Comparison of ENCODE assay signal across 9 cellular contexts in the genomic region with DNA sequence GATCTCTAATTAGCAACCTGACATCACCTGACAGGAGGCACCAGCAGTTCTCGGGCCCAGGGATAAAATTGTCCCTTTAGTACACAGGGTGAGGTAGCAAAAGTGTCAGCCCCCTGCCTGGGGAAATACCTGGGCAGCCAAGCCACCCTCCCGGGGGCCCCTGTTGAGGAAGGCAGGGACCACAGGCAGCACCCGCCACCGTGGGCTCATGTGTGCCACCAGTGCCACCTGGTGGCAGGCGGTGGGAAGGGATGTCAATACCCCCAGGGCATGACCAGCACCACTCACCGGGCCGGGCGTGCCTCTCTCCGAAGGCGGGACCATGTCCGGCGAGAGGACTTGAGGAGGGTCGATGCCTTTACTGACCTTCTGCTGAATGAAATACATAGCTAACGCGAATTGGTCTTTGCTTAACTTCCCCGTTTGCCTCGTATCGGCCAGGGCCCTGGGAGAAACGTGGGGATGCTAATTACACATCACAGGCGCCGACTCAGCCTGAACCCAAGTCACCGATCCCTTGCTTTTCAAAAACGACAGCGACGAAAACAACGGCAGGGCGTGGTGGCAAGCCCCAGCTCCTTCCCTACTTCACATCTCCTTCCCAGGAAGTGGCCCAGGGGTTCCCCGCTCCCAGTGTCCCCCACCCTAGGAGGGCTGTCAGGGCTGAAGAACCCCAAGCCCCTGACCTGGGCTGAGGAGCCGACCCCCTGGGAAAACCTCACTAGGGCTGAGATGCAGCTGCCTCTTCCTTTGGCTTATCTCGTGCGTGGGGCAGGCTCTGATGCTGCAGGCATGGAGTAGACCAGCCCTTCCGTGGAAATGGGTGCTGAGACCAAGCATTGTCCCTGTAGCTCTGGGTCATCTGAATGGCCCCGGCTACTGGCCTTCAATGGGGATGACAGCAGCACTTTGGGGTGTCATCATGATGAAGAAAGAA. TPM values are rescaled to one million over a fixed set of nuclear protein-coding genes. Genes with fewer than 3 reads are reported as not detected.
DNase-seq lines count a peak whose midpoint lies in the region; ATAC-seq and TF ChIP-seq lines count a peak whose summit lies in the region.
"Had no signal": no experiment of that assay in that cellular context is flagged by ENCODE, and none has a peak within 500 bp of the region (broad histone marks: within the 10 kb centered on the region; RNA-seq: fewer than 3 reads in every experiment).

No MANE protein-coding gene starts in this region.

- POLR2A ChIA-PET in HEK293T (lab: Yijun Ruan, JAX) = no interaction called here

- peak; percentile 86 for TF ChIP-seq CTCF in cardiac muscle cell (IDR thresholded peaks at IDR 0.05; ENCODE audit: low read depth, low read length)

- no peak overlapping the region for H3K4me3 ChIP-seq in cardiac muscle cell

- intact Hi-C loops in activated naive CD4-positive, alpha-beta T cell treated with anti-CD3 and anti-CD28 coated beads for 36 hours (cut with micrococcal nuclease) = loop anchor here (2.0 kb wide), 1 partner anchor 35 kb away; no protein-coding TSS in a partner anchor

- no peak overlapping the region for H3K27ac Mint-ChIP-seq in activated naive CD4-positive, alpha-beta T cell treated with anti-CD3 and anti-CD28 coated beads for 36 hours
- H3K27ac Mint-ChIP-seq: T-helper 1 cell treated with Interleukin-12 subunit alpha and Interleukin-12 subunit beta and Interleukin-4 antibody, amounts not matched to agents 30 μg/mL and 1 μg/mL, for 36 hours had no signal

- no peaks in the 10 kb centered on the region for H3K27me3 Mint-ChIP-seq in activated naive CD4-positive, alpha-beta T cell treated with anti-CD3 and anti-CD28 coated beads for 36 hours (ENCODE audit: low read depth)

- peaks cover 31% of the 10 kb centered on the region for H3K4me1 ChIP-seq in cardiac muscle cell (ENCODE audit: low read depth)

- peak; percentile 48 for DNase-seq in CMK (ENCODE audit: low read depth)
- peak; percentile 89 for DNase-seq in HEK293T (ENCODE audit: extremely low spot score)
- peak; percentile 19 for DNase-seq in SKM-1 treated with dmso at 0.1 percent for 144 hours (lab: John Stamatoyannopoulos, UW; ENCODE audit: unreplicated experiment)
- peak; percentile 69 for DNase-seq in activated naive CD4-positive, alpha-beta T cell treated with anti-CD3 and anti-CD28 coated beads for 36 hours
- DNase-seq in cardiac muscle cell (ENCODE audit: low read depth in 1 of 2, low spot score in 1 of 2) = peak; percentile 60 to 80
- peak; percentile 16 for DNase-seq in renal cortical epithelial cell (ENCODE audit: low read depth)
- no peak for DNase-seq in NCI-H446 treated with DMSO at 0.1 percent for 48 hours (lab: John Stamatoyannopoulos, UW)

- H3K27ac ChIP-seq in cardiac muscle cell = no peak overlapping the region

- CTCF ChIA-PET in HEK293T (lab: Yijun Ruan, JAX) = no interaction called here
- CTCF ChIA-PET in activated naive CD4-positive, alpha-beta T cell treated with anti-CD3 and anti-CD28 coated beads for 36 hours (lab: Charles Lee) = interaction anchor here (0.7 to 3.6 kb wide), 14 partner anchors 9 to 303 kb away, joined by 3 to 32 read pairs (median 4); no protein-coding TSS in a partner anchor

- no peak overlapping the region for H3K4me3 Mint-ChIP-seq in activated naive CD4-positive, alpha-beta T cell treated with anti-CD3 and anti-CD28 coated beads for 36 hours
- H3K4me3 Mint-ChIP-seq: T-helper 1 cell treated with Interleukin-12 subunit alpha and Interleukin-12 subunit beta and Interleukin-4 antibody, amounts not matched to agents 30 μg/mL and 1 μg/mL, for 36 hours had no signal

- H3K9me3 ChIP-seq in cardiac muscle cell (ENCODE audit: low read depth) = no peaks in the 10 kb centered on the region

- H3K36me3 ChIP-seq in cardiac muscle cell = peaks cover 29% of the 10 kb centered on the region

- ATAC-seq in GM21360 (IDR thresholded peaks at IDR 0.05; ENCODE audit: unreplicated experiment) = no peak

- peaks cover 9% of the 10 kb centered on the region for H3K36me3 Mint-ChIP-seq in activated naive CD4-positive, alpha-beta T cell treated with anti-CD3 and anti-CD28 coated beads for 36 hours (ENCODE audit: low read depth)

- no peaks in the 10 kb centered on the region for H3K9me3 Mint-ChIP-seq in activated naive CD4-positive, alpha-beta T cell treated with anti-CD3 and anti-CD28 coated beads for 36 hours
- H3K9me3 Mint-ChIP-seq: T-helper 1 cell treated with Interleukin-12 subunit alpha and Interleukin-12 subunit beta and Interleukin-4 antibody, amounts not matched to agents 30 μg/mL and 1 μg/mL, for 36 hours had no signal

- peaks cover 8% of the 10 kb centered on the region for H3K4me1 Mint-ChIP-seq in activated naive CD4-positive, alpha-beta T cell treated with anti-CD3 and anti-CD28 coated beads for 36 hours (ENCODE audit: low read depth)

- H3K27me3 ChIP-seq in cardiac muscle cell = no peaks in the 10 kb centered on the region

TF ChIP-seq in HEK293T, 16 proteins besides CTCF, POLR2A, EP300 and RAD21:
- no peak for TF ChIP-seq CTBP1 (IDR thresholded peaks at IDR 0.05; ENCODE audit: borderline replicate concordance)
- no peak for TF ChIP-seq FOXK2 (IDR thresholded peaks at IDR 0.05)
- no peak for TF ChIP-seq SP1 (IDR thresholded peaks at IDR 0.05)
- no peak for TF ChIP-seq FOXM1 (IDR thresholded peaks at IDR 0.05; ENCODE audit: borderline replicate concordance)
- no peak for TF ChIP-seq LEF1 (IDR thresholded peaks at IDR 0.05; ENCODE audit: borderline replicate concordance)
- TF ChIP-seq ARNT (IDR thresholded peaks at IDR 0.05) = no peak
- no peak for TF ChIP-seq BHLHE40 (IDR thresholded peaks at IDR 0.05; ENCODE audit: borderline replicate concordance)
- TF ChIP-seq HDGF (IDR thresholded peaks at IDR 0.05; ENCODE audit: borderline replicate concordance) = no peak
- TF ChIP-seq ELF4 (IDR thresholded peaks at IDR 0.05) = no peak
- TF ChIP-seq FOXA1 (IDR thresholded peaks at IDR 0.05) = no peak
- TF ChIP-seq NFRKB (IDR thresholded peaks at IDR 0.05) = no peak
- TF ChIP-seq, protein P1, sequence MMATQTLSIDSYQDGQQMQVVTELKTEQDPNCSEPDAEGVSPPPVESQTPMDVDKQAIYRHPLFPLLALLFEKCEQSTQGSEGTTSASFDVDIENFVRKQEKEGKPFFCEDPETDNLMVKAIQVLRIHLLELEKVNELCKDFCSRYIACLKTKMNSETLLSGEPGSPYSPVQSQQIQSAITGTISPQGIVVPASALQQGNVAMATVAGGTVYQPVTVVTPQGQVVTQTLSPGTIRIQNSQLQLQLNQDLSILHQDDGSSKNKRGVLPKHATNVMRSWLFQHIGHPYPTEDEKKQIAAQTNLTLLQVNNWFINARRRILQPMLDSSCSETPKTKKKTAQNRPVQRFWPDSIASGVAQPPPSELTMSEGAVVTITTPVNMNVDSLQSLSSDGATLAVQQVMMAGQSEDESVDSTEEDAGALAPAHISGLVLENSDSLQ (IDR thresholded peaks at IDR 0.05) = no peak
- TF ChIP-seq SUZ12 (IDR thresholded peaks at IDR 0.05) = no peak
- no peak for TF ChIP-seq L3MBTL2 (conservative IDR thresholded peaks at IDR 0.05)
- TF ChIP-seq TARDBP (IDR thresholded peaks at IDR 0.05) = no peak
- no peak for TF ChIP-seq ZNF384 (IDR thresholded peaks at IDR 0.05)

RNA-seq across cellular contexts. Expression of gene EPS15L1, which starts 53.8 kb away (rescaled TPM):
- 10 to 100 TPM; 17.3 to 21.0 TPM for total RNA-seq in activated naive CD4-positive, alpha-beta T cell treated with anti-CD3 and anti-CD28 coated beads for 36 hours
- total RNA-seq in cardiac muscle cell (22.4 and 37.8 TPM in 2 replicates), renal cortical epithelial cell (4.0 and 13.3 TPM in 2 replicates)
- 38.8 and 42.6 TPM in 2 replicates for polyA plus RNA-seq in cardiac muscle cell
